1 cellular context compared by ENCODE assay signal in the genomic region with DNA sequence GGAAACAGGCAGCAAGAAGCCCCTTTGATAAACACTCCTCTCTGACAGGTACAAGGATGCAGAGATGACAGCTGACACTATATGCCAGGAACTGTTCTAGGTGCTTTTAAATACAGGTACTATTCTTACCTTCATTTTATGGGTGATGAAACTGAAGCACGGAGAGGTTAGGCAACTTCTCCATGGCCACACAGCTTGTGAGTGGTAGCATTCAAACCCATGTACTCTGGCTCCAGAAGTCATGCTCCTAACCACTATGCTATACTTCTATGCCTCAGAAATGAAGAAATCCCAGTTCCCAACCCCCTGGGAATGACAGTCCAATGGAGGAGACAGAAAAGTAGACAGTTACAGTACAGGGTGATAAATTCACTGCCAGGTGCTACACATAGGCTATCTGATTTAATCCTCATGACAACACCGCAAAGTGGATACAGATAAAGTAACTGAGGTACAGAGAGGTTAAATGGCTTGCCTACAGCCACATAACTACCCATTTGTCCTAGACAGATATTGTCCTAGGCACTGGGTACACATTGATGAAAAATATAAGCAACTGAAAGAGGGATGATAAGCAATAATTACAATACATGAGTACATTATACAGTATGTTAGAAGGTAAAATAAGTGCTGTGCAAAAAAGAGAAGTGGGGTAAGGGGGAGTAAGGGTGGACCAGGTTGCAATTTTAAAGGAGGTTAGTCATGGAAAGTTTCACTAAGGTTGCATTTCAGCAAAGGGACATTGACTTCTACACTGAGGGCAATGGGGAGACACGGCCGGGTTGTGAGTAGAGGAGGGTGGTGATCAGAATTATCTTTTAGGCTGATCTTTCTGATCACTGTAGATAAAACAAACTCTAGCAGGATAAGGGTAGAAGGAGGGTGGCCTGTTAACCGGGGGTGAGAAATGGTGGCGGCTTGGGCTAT.
TF ChIP-seq lines count a peak whose summit lies in the region.

No MANE protein-coding gene starts in this region.

TF ChIP-seq in A549, 52 proteins besides CTCF, POLR2A, EP300 and RAD21:
- TF ChIP-seq SREBF2 (IDR thresholded peaks at IDR 0.05), result no peak
